Comparison of ENCODE assay signal across 8 cellular contexts in the genomic region with DNA sequence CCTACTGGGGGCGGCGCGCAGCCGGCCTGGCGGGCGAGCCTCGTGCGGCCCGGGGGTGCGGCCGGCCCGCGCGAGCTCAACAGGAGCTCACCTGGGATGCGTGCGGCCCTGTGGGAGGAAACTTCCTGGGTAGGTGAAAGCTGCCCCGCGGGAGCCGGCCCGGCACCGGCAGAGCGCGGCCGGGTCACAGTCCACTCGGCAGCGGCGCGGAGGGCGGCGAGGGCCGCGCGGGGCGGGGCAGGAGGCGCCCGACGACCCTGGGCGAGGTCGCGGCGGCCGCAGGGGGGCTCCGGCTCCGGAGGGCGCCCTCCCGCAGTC. TPM values are rescaled to one million over a fixed set of nuclear protein-coding genes. Genes with fewer than 3 reads are reported as not detected.
A peak's percentile ranks its signal among the peaks of the same experiment; 100 is the strongest.
DNase-seq lines count a peak whose midpoint lies in the region; ATAC-seq, FAIRE-seq and TF ChIP-seq lines count a peak whose summit lies in the region.

No MANE protein-coding gene starts in this region.

- H3K27ac Mint-ChIP-seq in activated T-helper 17 cell treated with anti-CD3 and anti-CD28 coated beads, Interleukin-2, amount 50 U/mL, for 72 hours: peak overlapping the region; percentile 94

- peak overlapping the region; percentile 96 for H3K4me3 Mint-ChIP-seq in activated T-helper 17 cell treated with anti-CD3 and anti-CD28 coated beads, Interleukin-2, amount 50 U/mL, for 72 hours

- H2BK12ac ChIP-seq in trophoblast cell (ENCODE audit: low read length): peak overlapping the region; percentile 21

- peak overlapping the region; percentile 91 for H4K12ac ChIP-seq in trophoblast cell (ENCODE audit: low read depth, low read length)

- no peaks in the 10 kb centered on the region for H3K9me3 Mint-ChIP-seq in activated T-helper 17 cell treated with anti-CD3 and anti-CD28 coated beads, Interleukin-2, amount 50 U/mL, for 72 hours

- TF ChIP-seq CTCF in foreskin keratinocyte (conservative IDR thresholded peaks at IDR 0.05): no peak

- peaks cover 8% of the 10 kb centered on the region for H3K79me1 ChIP-seq in trophoblast cell (ENCODE audit: low read length)

- H3K27me3 ChIP-seq in foreskin keratinocyte (no peaks in the 10 kb centered on the region), trophoblast cell (ENCODE audit: insufficient read depth, low read length) (no peaks in the 10 kb centered on the region)

- H3K9me3 ChIP-seq in trophoblast cell (ENCODE audit: insufficient read depth, low read depth, low read length): no peaks in the 10 kb centered on the region

- H3K4me1 ChIP-seq in foreskin keratinocyte (peaks cover 28% of the 10 kb centered on the region), trophoblast cell (ENCODE audit: control insufficient read depth in 1 of 2, insufficient read depth in 2 of 2, low read length in 2 of 2) (peaks cover 0 to 2% of the 10 kb centered on the region in 2 experiments)

- H3K4me1 Mint-ChIP-seq in activated T-helper 17 cell treated with anti-CD3 and anti-CD28 coated beads, Interleukin-2, amount 50 U/mL, for 72 hours: peaks cover 36% of the 10 kb centered on the region

- H2AK5ac ChIP-seq in trophoblast cell (ENCODE audit: low read length): peak overlapping the region; percentile 21

- TF ChIP-seq POLR2A in GM12891 (IDR thresholded peaks at IDR 0.05; ENCODE audit: low read depth, low read length): no peak
- no peak for TF ChIP-seq POLR2A in H54 (IDR thresholded peaks at IDR 0.05; ENCODE audit: low read depth, low read length)

- peak; percentile 66 for ATAC-seq in activated T-helper 17 cell treated with anti-CD3 and anti-CD28 coated beads, Interleukin-2, amount 50 U/mL, for 72 hours (replicated peaks)
- peak; percentile 85 for ATAC-seq in foreskin keratinocyte

- H3K36me3 ChIP-seq in trophoblast cell (ENCODE audit: control insufficient read depth in 1 of 2, insufficient read depth in 2 of 2, low read length in 2 of 2): no peaks in the 10 kb centered on the region

- H3K79me2 ChIP-seq in trophoblast cell (ENCODE audit: control insufficient read depth, insufficient read depth, low read length, poor library complexity): peaks cover 8% of the 10 kb centered on the region

- FAIRE-seq in GM12891 (lab: Jason Lieb, UNC): no peak
- FAIRE-seq in H54 (lab: Jason Lieb, UNC): no peak

- no peaks in the 10 kb centered on the region for H3K27me3 Mint-ChIP-seq in activated T-helper 17 cell treated with anti-CD3 and anti-CD28 coated beads, Interleukin-2, amount 50 U/mL, for 72 hours

- H3K14ac ChIP-seq in trophoblast cell (ENCODE audit: low read length): peak overlapping the region; percentile 92

- peak overlapping the region; percentile 78 for H2BK120ac ChIP-seq in trophoblast cell (ENCODE audit: insufficient read depth, low read length, poor library complexity)

- H3K23ac ChIP-seq in trophoblast cell (ENCODE audit: low read length): no peak overlapping the region

- H3K4ac ChIP-seq in trophoblast cell (ENCODE audit: low read depth, low read length): peak overlapping the region; percentile 63

- peak overlapping the region; percentile 84 for H2AFZ ChIP-seq in trophoblast cell (ENCODE audit: insufficient read depth, low read length, poor library complexity)

- peak overlapping the region; percentile 99 for H3K4me2 ChIP-seq in trophoblast cell (ENCODE audit: low read length)

- peaks cover 15% of the 10 kb centered on the region for H3K36me3 Mint-ChIP-seq in activated T-helper 17 cell treated with anti-CD3 and anti-CD28 coated beads, Interleukin-2, amount 50 U/mL, for 72 hours (ENCODE audit: low read depth)

- H3K27ac ChIP-seq in foreskin keratinocyte: peak overlapping the region; percentile 87
- H3K27ac ChIP-seq in trophoblast cell (ENCODE audit: low read depth, low read length): peak overlapping the region; percentile 98

- H4K8ac ChIP-seq in trophoblast cell (ENCODE audit: low read depth, low read length): peak overlapping the region; percentile 92

- H3K9ac ChIP-seq in trophoblast cell (ENCODE audit: low read length): peak overlapping the region; percentile 92

- peak; percentile 25 for DNase-seq in GM12891 (ENCODE audit: insufficient read length, low spot score)
- peak; percentile 47 for DNase-seq in H54 (ENCODE audit: insufficient read length, low spot score)
- DNase-seq in M059J (ENCODE audit: low read depth): peak; percentile 53
- peak in 1 of 2 donors; percentile 39 for DNase-seq in foreskin keratinocyte
- DNase-seq in trophoblast cell: peak; percentile 62 to 78
- DNase-seq in islet precursor cell: no peak
- no peak for DNase-seq in KG1 (lab: John Stamatoyannopoulos, UW)

- H2BK5ac ChIP-seq in trophoblast cell (ENCODE audit: low read depth, low read length, poor library complexity): peak overlapping the region; percentile 86

- peak overlapping the region; percentile 89 for H4K91ac ChIP-seq in trophoblast cell (ENCODE audit: low read depth, low read length)

- no CpG with 5 or more reads among the region's 46 CpGs for WGBS in trophoblast cell (ENCODE audit: extremely low coverage, insufficient coverage, insufficient read length)

- peak overlapping the region; percentile 73 for H3K18ac ChIP-seq in trophoblast cell (ENCODE audit: low read length)

- H3K4me3 ChIP-seq in trophoblast cell (ENCODE audit: low read depth, low read length): peak overlapping the region; percentile 98

TF ChIP-seq in GM12891, 5 proteins besides CTCF, POLR2A, EP300 and RAD21:
- TF ChIP-seq POLR2AphosphoS5 (IDR thresholded peaks at IDR 0.05; ENCODE audit: low read depth, low read length) (no peak), TAF1 (IDR thresholded peaks at IDR 0.05; ENCODE audit: low read depth, low read length) (no peak), POU2F2 (IDR thresholded peaks at IDR 0.05; ENCODE audit: low read depth, low read length) (no peak), PAX5 (IDR thresholded peaks at IDR 0.05; ENCODE audit: insufficient read depth, low read length, severe bottlenecking) (no peak), SPI1 (IDR thresholded peaks at IDR 0.05; ENCODE audit: low read depth, low read length) (no peak)
TF ChIP-seq in GM12891: peak in this region for 0.

RNA-seq across cellular contexts. Expression of gene EPS15, which starts 0.4 kb away (rescaled TPM):
- polyA plus RNA-seq in GM12891 (2012; ENCODE audit: low read depth, missing spikeins): 23.2 TPM
- 28.0 and 46.1 TPM in 2 replicates for total RNA-seq in M059J (2014; rRNA removed; shearing (Covaris generic))
- 10 to 100 TPM; 54.2 to 65.4 TPM for total RNA-seq in activated T-helper 17 cell treated with anti-CD3 and anti-CD28 coated beads, Interleukin-2, amount 50 U/mL, for 72 hours
- 36.2 and 39.2 TPM in 2 replicates for total RNA-seq in foreskin keratinocyte
- 8.6 and 9.1 TPM in 2 replicates for polyA plus RNA-seq in foreskin keratinocyte
- 53.3 and 53.4 TPM in 2 replicates for polyA plus RNA-seq in trophoblast cell (2013)

Comparison
In these comparisons a context has a peak if more than half of its experiments do, and no peak if none do; other contexts are left out.
1. DNase-seq: peak in GM12891 (single experiment), H54 (single experiment), M059J (single experiment) and trophoblast cell (2 of 2); none in islet precursor cell (single experiment) and KG1 (single experiment).